1 cellular context compared by ENCODE assay signal in the genomic region with DNA sequence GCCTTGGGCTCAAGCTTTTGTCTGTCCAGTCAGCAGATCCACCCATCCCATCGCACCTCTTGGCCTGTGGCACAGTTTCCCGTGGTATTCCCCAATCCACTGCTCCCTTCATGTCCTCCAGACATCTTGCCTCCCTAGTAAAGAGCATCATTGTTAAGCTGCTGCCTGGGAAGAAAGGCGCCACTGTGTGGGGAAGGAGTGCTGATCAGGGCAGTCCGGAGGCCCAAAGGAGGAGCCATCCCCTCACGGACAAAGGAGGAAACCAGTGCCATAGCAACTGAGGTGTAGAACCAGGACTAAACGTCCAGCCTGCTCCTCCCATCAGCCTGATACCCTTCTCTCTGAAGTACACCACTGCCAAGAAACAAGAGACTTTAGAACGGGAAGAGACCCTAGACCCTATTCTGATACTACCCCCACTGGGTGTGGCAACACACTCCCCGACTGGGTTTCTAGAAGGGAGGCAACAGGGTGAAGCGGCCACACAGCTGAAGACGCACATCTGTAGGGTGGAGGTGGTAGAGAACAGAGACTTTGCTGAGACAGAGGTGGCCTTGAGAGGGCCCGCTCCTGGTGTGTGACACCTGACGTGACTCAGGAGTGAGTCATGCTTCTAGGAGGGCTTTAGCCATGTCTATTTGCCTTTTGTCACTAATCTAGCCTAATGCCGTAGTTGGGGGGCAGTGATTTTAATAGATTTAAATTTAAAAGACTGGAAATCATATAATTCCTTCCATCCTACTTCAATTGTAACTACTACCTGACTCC.
A peak's percentile ranks its signal among the peaks of the same experiment; 100 is the strongest.
TF ChIP-seq lines count a peak whose summit lies in the region.

No MANE protein-coding gene starts in this region.

TF ChIP-seq in HCT116, 20 proteins besides CTCF, POLR2A, EP300 and RAD21:
- TF ChIP-seq, protein P1, sequence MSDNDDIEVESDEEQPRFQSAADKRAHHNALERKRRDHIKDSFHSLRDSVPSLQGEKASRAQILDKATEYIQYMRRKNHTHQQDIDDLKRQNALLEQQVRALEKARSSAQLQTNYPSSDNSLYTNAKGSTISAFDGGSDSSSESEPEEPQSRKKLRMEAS (IDR thresholded peaks at IDR 0.05): 0 out of 2 replicates have a peak, but pooled peaks have one; percentile 21
- TF ChIP-seq EGR1 (IDR thresholded peaks at IDR 0.05; ENCODE audit: low read depth) (no peak), SRF (IDR thresholded peaks at IDR 0.05; ENCODE audit: low read depth) (peak; percentile 59; the same call in 1 of the 2 replicates), ELF1 (IDR thresholded peaks at IDR 0.05; ENCODE audit: borderline replicate concordance, low read depth) (no peak), EZH2phosphoT487 (IDR thresholded peaks at IDR 0.05; ENCODE audit: borderline replicate concordance) (no peak), EZH2 (IDR thresholded peaks at IDR 0.05) (no peak), TCF7L2 (IDR thresholded peaks at IDR 0.05; ENCODE audit: borderline replicate concordance, extremely low read depth, insufficient read depth, insufficient read length) (peak; percentile 75), FOSL1 (IDR thresholded peaks at IDR 0.05; ENCODE audit: low read depth) (peak; percentile 95), ZFX (IDR thresholded peaks at IDR 0.05) (no peak), SP1 (IDR thresholded peaks at IDR 0.05; ENCODE audit: low read depth) (peak; percentile 37), JUND (IDR thresholded peaks at IDR 0.05) (peak; percentile 83), YY1 (IDR thresholded peaks at IDR 0.05; ENCODE audit: extremely low read depth, insufficient replicate concordance, low read depth, low read length) (no peak), CBX3 (IDR thresholded peaks at IDR 0.05; ENCODE audit: low read depth) (peak; percentile 56; the same call in 1 of the 2 replicates), SIN3A (IDR thresholded peaks at IDR 0.05; ENCODE audit: low read depth) (peak; percentile 48; the same call in 1 of the 2 replicates), POLR2AphosphoS5 (IDR thresholded peaks at IDR 0.05; ENCODE audit: low read depth, low read length) (no peak), ZNF274 (IDR thresholded peaks at IDR 0.05; ENCODE audit: low read depth, low read length) (no peak), CEBPB (IDR thresholded peaks at IDR 0.05; ENCODE audit: low read depth) (no peak)
- TF ChIP-seq, protein P2, sequence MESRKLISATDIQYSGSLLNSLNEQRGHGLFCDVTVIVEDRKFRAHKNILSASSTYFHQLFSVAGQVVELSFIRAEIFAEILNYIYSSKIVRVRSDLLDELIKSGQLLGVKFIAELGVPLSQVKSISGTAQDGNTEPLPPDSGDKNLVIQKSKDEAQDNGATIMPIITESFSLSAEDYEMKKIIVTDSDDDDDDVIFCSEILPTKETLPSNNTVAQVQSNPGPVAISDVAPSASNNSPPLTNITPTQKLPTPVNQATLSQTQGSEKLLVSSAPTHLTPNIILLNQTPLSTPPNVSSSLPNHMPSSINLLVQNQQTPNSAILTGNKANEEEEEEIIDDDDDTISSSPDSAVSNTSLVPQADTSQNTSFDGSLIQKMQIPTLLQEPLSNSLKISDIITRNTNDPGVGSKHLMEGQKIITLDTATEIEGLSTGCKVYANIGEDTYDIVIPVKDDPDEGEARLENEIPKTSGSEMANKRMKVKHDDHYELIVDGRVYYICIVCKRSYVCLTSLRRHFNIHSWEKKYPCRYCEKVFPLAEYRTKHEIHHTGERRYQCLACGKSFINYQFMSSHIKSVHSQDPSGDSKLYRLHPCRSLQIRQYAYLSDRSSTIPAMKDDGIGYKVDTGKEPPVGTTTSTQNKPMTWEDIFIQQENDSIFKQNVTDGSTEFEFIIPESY (IDR thresholded peaks at IDR 0.05; ENCODE audit: extremely low read depth, insufficient replicate concordance, low read length): no peak
- TF ChIP-seq, protein P3, sequence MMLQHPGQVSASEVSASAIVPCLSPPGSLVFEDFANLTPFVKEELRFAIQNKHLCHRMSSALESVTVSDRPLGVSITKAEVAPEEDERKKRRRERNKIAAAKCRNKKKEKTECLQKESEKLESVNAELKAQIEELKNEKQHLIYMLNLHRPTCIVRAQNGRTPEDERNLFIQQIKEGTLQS (IDR thresholded peaks at IDR 0.05): no peak
- TF ChIP-seq, protein P4, sequence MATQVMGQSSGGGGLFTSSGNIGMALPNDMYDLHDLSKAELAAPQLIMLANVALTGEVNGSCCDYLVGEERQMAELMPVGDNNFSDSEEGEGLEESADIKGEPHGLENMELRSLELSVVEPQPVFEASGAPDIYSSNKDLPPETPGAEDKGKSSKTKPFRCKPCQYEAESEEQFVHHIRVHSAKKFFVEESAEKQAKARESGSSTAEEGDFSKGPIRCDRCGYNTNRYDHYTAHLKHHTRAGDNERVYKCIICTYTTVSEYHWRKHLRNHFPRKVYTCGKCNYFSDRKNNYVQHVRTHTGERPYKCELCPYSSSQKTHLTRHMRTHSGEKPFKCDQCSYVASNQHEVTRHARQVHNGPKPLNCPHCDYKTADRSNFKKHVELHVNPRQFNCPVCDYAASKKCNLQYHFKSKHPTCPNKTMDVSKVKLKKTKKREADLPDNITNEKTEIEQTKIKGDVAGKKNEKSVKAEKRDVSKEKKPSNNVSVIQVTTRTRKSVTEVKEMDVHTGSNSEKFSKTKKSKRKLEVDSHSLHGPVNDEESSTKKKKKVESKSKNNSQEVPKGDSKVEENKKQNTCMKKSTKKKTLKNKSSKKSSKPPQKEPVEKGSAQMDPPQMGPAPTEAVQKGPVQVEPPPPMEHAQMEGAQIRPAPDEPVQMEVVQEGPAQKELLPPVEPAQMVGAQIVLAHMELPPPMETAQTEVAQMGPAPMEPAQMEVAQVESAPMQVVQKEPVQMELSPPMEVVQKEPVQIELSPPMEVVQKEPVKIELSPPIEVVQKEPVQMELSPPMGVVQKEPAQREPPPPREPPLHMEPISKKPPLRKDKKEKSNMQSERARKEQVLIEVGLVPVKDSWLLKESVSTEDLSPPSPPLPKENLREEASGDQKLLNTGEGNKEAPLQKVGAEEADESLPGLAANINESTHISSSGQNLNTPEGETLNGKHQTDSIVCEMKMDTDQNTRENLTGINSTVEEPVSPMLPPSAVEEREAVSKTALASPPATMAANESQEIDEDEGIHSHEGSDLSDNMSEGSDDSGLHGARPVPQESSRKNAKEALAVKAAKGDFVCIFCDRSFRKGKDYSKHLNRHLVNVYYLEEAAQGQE (IDR thresholded peaks at IDR 0.05; ENCODE audit: low read depth): no peak
